17 cellular contexts compared by ENCODE assay signal in genomic region chr22:49571326-49571725, GRCh38.
DNase-seq lines count a peak whose midpoint lies in the region; ATAC-seq and TF ChIP-seq lines count a peak whose summit lies in the region.
"Had no signal": no experiment of that assay in that cellular context is flagged by ENCODE, and none has a peak within 500 bp of the region (broad histone marks: within the 10 kb centered on the region; RNA-seq: fewer than 3 reads in every experiment).

No MANE protein-coding gene starts in this region.

- no peak overlapping the region for H2AK5ac ChIP-seq in H9 (ENCODE audit: insufficient read length, low read length)

- H3K4ac ChIP-seq in H9 (ENCODE audit: low read depth, low read length) = no peak overlapping the region

- ATAC-seq in GM21723 (IDR thresholded peaks at IDR 0.05; ENCODE audit: unreplicated experiment) = no peak

- no peaks in the 10 kb centered on the region for H3K36me3 Mint-ChIP-seq in H9 (ENCODE audit: insufficient read depth in 1 of 3, low read depth in 3 of 3)

- H3K4me1 ChIP-seq in H9 (ENCODE audit: insufficient read depth, low read length) = no peaks in the 10 kb centered on the region
- no peaks in the 10 kb centered on the region for H3K4me1 ChIP-seq in stomach
- H3K4me1 ChIP-seq: Peyer's patch had no signal

- DNase-seq in activated CD8-positive, alpha-beta memory T cell treated with anti-CD3 and anti-CD28 coated beads, Interleukin-2, amount 50 U/mL, for 48 hours = peak; percentile 36
- DNase-seq in activated CD8-positive, alpha-beta memory T cell treated with anti-CD3 and anti-CD28 coated beads, Interleukin-2, amount 50 U/mL, for 4 hours = no peak
- DNase-seq in H9 = peak; percentile 9
- DNase-seq in mesenteric fat pad (ENCODE audit: low spot score) = peak; percentile 59
- peak; percentile 20 for DNase-seq in stomach
- no peak for DNase-seq in substantia nigra (lab: John Stamatoyannopoulos, UW)
- DNase-seq in COLO829 (ENCODE audit: low spot score) = no peak
- DNase-seq: AML-193, DMS79, MV-4-11, NCI-H1694 treated with DMSO at 0.1 percent for 48 hours, Right ventricle myocardium superior had no signal

- no peaks in the 10 kb centered on the region for H3K79me2 ChIP-seq in H9 (ENCODE audit: insufficient read depth, low read length)

- H4K20me1 ChIP-seq in H9 (ENCODE audit: control insufficient read depth, insufficient read depth, insufficient read length) = no peaks in the 10 kb centered on the region

- H3K9me3 ChIP-seq in H9 (ENCODE audit: control insufficient read depth, low read depth, low read length) = no peaks in the 10 kb centered on the region
- no peaks in the 10 kb centered on the region for H3K9me3 ChIP-seq in stomach
- H3K9me3 ChIP-seq: Peyer's patch had no signal

- no peak overlapping the region for H2BK5ac ChIP-seq in H9 (ENCODE audit: insufficient read length, low read length)

- no peak overlapping the region for H3K18ac ChIP-seq in H9 (ENCODE audit: insufficient read length, low read depth, low read length)

- H3K27ac Mint-ChIP-seq in H9 = no peak overlapping the region

- no peak overlapping the region for H3K4me3 Mint-ChIP-seq in H9

- no peak overlapping the region for H3K4me3 ChIP-seq in stomach
- H3K4me3 ChIP-seq: Peyer's patch had no signal

- no peak overlapping the region for H3K23ac ChIP-seq in H9 (ENCODE audit: insufficient read length, low read depth, low read length)

- TF ChIP-seq CTCF in H9 (conservative IDR thresholded peaks at IDR 0.05) (no peak), stomach (IDR thresholded peaks at IDR 0.05) (no peak)

- no peak overlapping the region for H2BK120ac ChIP-seq in H9 (ENCODE audit: low read depth, low read length, poor library complexity, severe bottlenecking)

- H3K9me3 Mint-ChIP-seq in H9 = no peaks in the 10 kb centered on the region

- H2BK15ac ChIP-seq in H9 (ENCODE audit: low read depth, low read length) = no peak overlapping the region

- no peak overlapping the region for H3K56ac ChIP-seq in H9 (ENCODE audit: insufficient read length, low read depth, low read length)

- no peaks in the 10 kb centered on the region for H3K36me3 ChIP-seq in stomach
- H3K36me3 ChIP-seq: Peyer's patch had no signal

- H4K5ac ChIP-seq in H9 (ENCODE audit: insufficient read length, low read depth, low read length) = no peak overlapping the region

- no peak overlapping the region for H3K27ac ChIP-seq in H9 (ENCODE audit: insufficient read length, low read depth, low read length)
- no peak overlapping the region for H3K27ac ChIP-seq in stomach
- no peak overlapping the region for H3K27ac ChIP-seq in substantia nigra (ENCODE audit: low read depth, low read length, poor library complexity, severe bottlenecking)
- H3K27ac ChIP-seq: 22Rv1, C4-2B, KMS-11, Peyer's patch had no signal

- H3T11ph ChIP-seq in H9 (ENCODE audit: low read length) = no peak overlapping the region

- H2BK20ac ChIP-seq in H9 (ENCODE audit: low read depth, low read length, poor library complexity, severe bottlenecking) = no peak overlapping the region

- H3K27me3 ChIP-seq in H9 (ENCODE audit: insufficient read depth, low read length) (no peaks in the 10 kb centered on the region), stomach (no peaks in the 10 kb centered on the region)
- H3K27me3 ChIP-seq: Peyer's patch had no signal

- no peak for TF ChIP-seq POLR2A in stomach (IDR thresholded peaks at IDR 0.05)

- H3K14ac ChIP-seq in H9 (ENCODE audit: insufficient read depth, low read length) = no peak overlapping the region

- H3K79me1 ChIP-seq in H9 (ENCODE audit: insufficient read depth, low read depth, low read length, poor library complexity, severe bottlenecking) = no peaks in the 10 kb centered on the region

- no peak overlapping the region for H3K9ac ChIP-seq in H9 (ENCODE audit: extremely low read depth, insufficient read length, low read length)
- H3K9ac ChIP-seq: KMS-11 had no signal

- H3K4me1 Mint-ChIP-seq in H9 = no peaks in the 10 kb centered on the region

- no CpG with 5 or more reads among the region's 14 CpGs for WGBS in H9 (ENCODE audit: extremely low coverage, insufficient read length, low lambda C conversion rate)
- 87 to 90% (median 88%) methylated on average over 7 to 14 of the region's 14 CpGs for WGBS in stomach, 5 donors

- no peak overlapping the region for H3K4me2 ChIP-seq in H9 (ENCODE audit: insufficient read depth, insufficient read length, low read length)
- H3K4me2 ChIP-seq: KMS-11 had no signal

- no peak overlapping the region for H2BK12ac ChIP-seq in H9 (ENCODE audit: insufficient read length, low read depth, low read length)

- H4K91ac ChIP-seq in H9 (ENCODE audit: insufficient read length, low read depth, low read length) = no peak overlapping the region

- no peak overlapping the region for H4K8ac ChIP-seq in H9 (replicated peaks; ENCODE audit: insufficient read length, low read depth, low read length)

- TF ChIP-seq EP300 in stomach (IDR thresholded peaks at IDR 0.05) = no peak

- no peaks in the 10 kb centered on the region for H3K23me2 ChIP-seq in H9 (ENCODE audit: insufficient read length, low read depth, low read length, poor library complexity, severe bottlenecking)

- intact Hi-C loops in stomach (cut with DNase I; ENCODE audit: low total_unique reads) = no loop called here

- H3K27me3 Mint-ChIP-seq in H9 (ENCODE audit: low read depth) = peaks cover 2% of the 10 kb centered on the region

- no peak overlapping the region for H2AFZ ChIP-seq in H9 (ENCODE audit: low read length)

Comparison
In these comparisons a context has a peak if more than half of its experiments do, and no peak if none do; other contexts are left out.
1. DNase-seq: peak in activated CD8-positive, alpha-beta memory T cell treated with anti-CD3 and anti-CD28 coated beads, Interleukin-2, amount 50 U/mL, for 48 hours (single experiment), H9 (single experiment), mesenteric fat pad (single experiment) and stomach (single experiment); none in activated CD8-positive, alpha-beta memory T cell treated with anti-CD3 and anti-CD28 coated beads, Interleukin-2, amount 50 U/mL, for 4 hours (single experiment), substantia nigra (0 of 49) and COLO829 (single experiment).